Comparison of ENCODE assay signal across 19 cellular contexts in genomic region chr4:121988950-121989349, GRCh38. TPM values are rescaled to one million over a fixed set of nuclear protein-coding genes. Genes with fewer than 3 reads are reported as not detected.
DNase-seq lines count a peak whose midpoint lies in the region; ATAC-seq, FAIRE-seq and TF ChIP-seq lines count a peak whose summit lies in the region.
"Had no signal": no experiment of that assay in that cellular context is flagged by ENCODE, and none has a peak within 500 bp of the region (broad histone marks: within the 10 kb centered on the region; RNA-seq: fewer than 3 reads in every experiment).

No MANE protein-coding gene starts in this region.

- DNase-seq in K562 (ENCODE audit: extremely low read depth in 1 of 4, low spot score in 3 of 4) = no peak
- no peak for DNase-seq in foreskin keratinocyte
- DNase-seq in immature natural killer cell = no peak
- DNase-seq in pons (ENCODE audit: low spot score) = no peak
- no peak for DNase-seq in stimulated activated naive CD8-positive, alpha-beta T cell treated with anti-CD3 and anti-CD28 coated beads, Interleukin-15, amount 100 ng/mL, for 72 hours
- DNase-seq: C1 segment of cervical spinal cord; CD4-positive, alpha-beta memory T cell; DMS53; DMS79 treated with DMSO at 0.1 percent for 48 hours; GF-D8; HFFc6 had no signal

- H4K20me1 ChIP-seq in K562 (replicated peaks; ENCODE audit: control insufficient read depth, insufficient read depth, low read length) = no peaks in the 10 kb centered on the region

- no peak for TF ChIP-seq RAD21 in K562 (CRISPR knock-in tag; conservative IDR thresholded peaks at IDR 0.05 in 1 of 2, IDR thresholded peaks at IDR 0.05 in 1 of 2)

- no peaks in the 10 kb centered on the region for H3K9me1 ChIP-seq in K562 (ENCODE audit: control insufficient read depth, insufficient read depth, low read length)

- peak; percentile 58 for ATAC-seq in HG02610 (IDR thresholded peaks at IDR 0.05; ENCODE audit: unreplicated experiment)
- no peak for ATAC-seq in K562
- ATAC-seq in foreskin keratinocyte = peak; percentile 32
- ATAC-seq in stimulated activated naive CD8-positive, alpha-beta T cell treated with anti-CD3 and anti-CD28 coated beads, Interleukin-15, amount 100 ng/mL, for 72 hours = no peak

- TF ChIP-seq EP300 in K562 (IDR thresholded peaks at IDR 0.05; ENCODE audit: low read length) = no peak

- no peaks in the 10 kb centered on the region for H3K36me3 Mint-ChIP-seq in immature natural killer cell
- H3K36me3 Mint-ChIP-seq: CD4-positive, alpha-beta memory T cell had no signal

- H3K4me1 Mint-ChIP-seq in immature natural killer cell = no peaks in the 10 kb centered on the region
- H3K4me1 Mint-ChIP-seq in stimulated activated naive CD8-positive, alpha-beta T cell treated with anti-CD3 and anti-CD28 coated beads, Interleukin-15, amount 100 ng/mL, for 72 hours = peaks cover 6% of the 10 kb centered on the region
- H3K4me1 Mint-ChIP-seq: CD4-positive, alpha-beta memory T cell had no signal

- CTCF ChIA-PET in K562 (lab: Yijun Ruan, JAX; ENCODE audit: low intra/inter-chr PET ratio) = no interaction called here

- H2AFZ ChIP-seq in K562 (ENCODE audit: low read depth, low read length) = peak overlapping the region; percentile 45; the same call in 1 of the 2 replicates
- H2AFZ ChIP-seq: GM23248 had no signal

- no peak overlapping the region for H3K4me2 ChIP-seq in K562 (ENCODE audit: insufficient read depth, low read length)

- in situ Hi-C loops in K562 (cut with MboI) = no loop called here

- H3K4me3 ChIP-seq in K562 = no peak overlapping the region
- H3K4me3 ChIP-seq: GM23248, HAP-1 had no signal

- TF ChIP-seq POLR2A in K562 (conservative IDR thresholded peaks at IDR 0.05) = no peak

- no peak overlapping the region for H3K4me3 Mint-ChIP-seq in immature natural killer cell
- H3K4me3 Mint-ChIP-seq in stimulated activated naive CD8-positive, alpha-beta T cell treated with anti-CD3 and anti-CD28 coated beads, Interleukin-15, amount 100 ng/mL, for 72 hours = no peak overlapping the region
- H3K4me3 Mint-ChIP-seq: CD4-positive, alpha-beta memory T cell had no signal

- no peak overlapping the region for H3K27ac ChIP-seq in K562 (ENCODE audit: extremely low read depth, low read depth, low read length)
- H3K27ac ChIP-seq in foreskin keratinocyte = no peak overlapping the region
- H3K27ac ChIP-seq: GM23248 had no signal

- POLR2A ChIA-PET in K562 (lab: Yijun Ruan, JAX) = interaction anchor here (1.0 kb wide), 1 partner anchor 188 kb away, joined by 3 read pairs; the partner anchor contains the start of gene EXOSC9

- 6% methylated on average over 1 of the region's 1 CpG for WGBS in K562 (ENCODE audit: insufficient coverage, low coverage, missing lambda C conversion rate)

- FAIRE-seq in K562 (lab: Jason Lieb, UNC) = no peak
- FAIRE-seq: GM12892, GM19239, H54 had no signal

- BruUV-seq in K562 (replicated peaks; lab: Mats Ljungman, UMichigan) = no TSS peak

- H3K36me3 ChIP-seq in K562 (ENCODE audit: control insufficient read depth, insufficient read depth, low read length) = no peaks in the 10 kb centered on the region
- H3K36me3 ChIP-seq: HAP-1 had no signal

- intact Hi-C loops in K562 (cut with micrococcal nuclease) = no loop called here

- peaks cover 4 to 28% of the 10 kb centered on the region in 2 experiments; a peak in 3 of 5 replicates for H3K4me1 ChIP-seq in K562 (replicated peaks in 1 of 2; ENCODE audit: control insufficient read depth in 2 of 2, insufficient read depth in 2 of 2, low read length in 2 of 2)
- H3K4me1 ChIP-seq in foreskin keratinocyte = no peaks in the 10 kb centered on the region
- H3K4me1 ChIP-seq: HAP-1 had no signal

- TF ChIP-seq CTCF in K562 (IDR thresholded peaks at IDR 0.05 in 2 of 3, conservative IDR thresholded peaks at IDR 0.05 in 1 of 3; ENCODE audit: insufficient read depth in 2 of 3, low read depth in 1 of 3, low read length in 3 of 3) = no peak
- TF ChIP-seq CTCF in foreskin keratinocyte (conservative IDR thresholded peaks at IDR 0.05) = no peak

- H3K79me2 ChIP-seq in K562 (ENCODE audit: control insufficient read depth, insufficient read depth, low read length) = no peaks in the 10 kb centered on the region

- H3K9ac ChIP-seq in K562 (ENCODE audit: insufficient read depth in 1 of 2, low read depth in 2 of 2, low read length in 2 of 2) = no peak overlapping the region
- H3K9ac ChIP-seq: GM23248 had no signal

- H3K27me3 ChIP-seq in K562 (ENCODE audit: control insufficient read depth in 2 of 2, insufficient read depth in 2 of 2, low read length in 2 of 2) (no peaks in the 10 kb centered on the region), foreskin keratinocyte (peaks cover 6% of the 10 kb centered on the region)

- H3K27ac Mint-ChIP-seq in immature natural killer cell = no peak overlapping the region
- no peak overlapping the region for H3K27ac Mint-ChIP-seq in stimulated activated naive CD8-positive, alpha-beta T cell treated with anti-CD3 and anti-CD28 coated beads, Interleukin-15, amount 100 ng/mL, for 72 hours
- H3K27ac Mint-ChIP-seq: CD4-positive, alpha-beta memory T cell; HFFc6 had no signal

- H3K27me3 Mint-ChIP-seq in immature natural killer cell (ENCODE audit: low read depth in 3 of 3) = peaks cover 4 to 10% (median 6%) of the 10 kb centered on the region in 3 donors
- H3K27me3 Mint-ChIP-seq in stimulated activated naive CD8-positive, alpha-beta T cell treated with anti-CD3 and anti-CD28 coated beads, Interleukin-15, amount 100 ng/mL, for 72 hours = peaks cover 25% of the 10 kb centered on the region

- H3K9me3 ChIP-seq in K562 (replicated peaks; ENCODE audit: control insufficient read depth, insufficient read depth, low read depth, low read length) = no peaks in the 10 kb centered on the region
- H3K9me3 ChIP-seq: HAP-1 had no signal

- peaks cover 0 to 7% (median 0%) of the 10 kb centered on the region in 6 donors for H3K9me3 Mint-ChIP-seq in immature natural killer cell
- H3K9me3 Mint-ChIP-seq in stimulated activated naive CD8-positive, alpha-beta T cell treated with anti-CD3 and anti-CD28 coated beads, Interleukin-15, amount 100 ng/mL, for 72 hours = no peaks in the 10 kb centered on the region
- H3K9me3 Mint-ChIP-seq: CD4-positive, alpha-beta memory T cell; HFFc6 had no signal

TF ChIP-seq in K562, 482 proteins besides CTCF, POLR2A, EP300 and RAD21:
- TF ChIP-seq NFIX (CRISPR knock-in tag; IDR thresholded peaks at IDR 0.05; ENCODE audit: low read depth) = no peak
- no peak for TF ChIP-seq ZNF197 (CRISPR knock-in tag; IDR thresholded peaks at IDR 0.05; ENCODE audit: low read depth)
- TF ChIP-seq HLTF (IDR thresholded peaks at IDR 0.05) = no peak
- no peak for TF ChIP-seq HCFC1 (IDR thresholded peaks at IDR 0.05; ENCODE audit: low read depth, low read length)
- no peak for TF ChIP-seq SETDB1 (IDR thresholded peaks at IDR 0.05; ENCODE audit: low read length)
- no peak for TF ChIP-seq PRDM10 (IDR thresholded peaks at IDR 0.05; ENCODE audit: partially characterized antibody)
- no peak for TF ChIP-seq SRSF1 (IDR thresholded peaks at IDR 0.05; ENCODE audit: low read depth, low read length)
- TF ChIP-seq YBX1 (IDR thresholded peaks at IDR 0.05) = no peak

RNA-seq across cellular contexts. Expression of gene TRPC3, which starts 37.1 kb away (rescaled TPM):
- 1.2 and 1.4 TPM in 2 replicates for total RNA-seq in K562 (2011; cell fraction: chromatin; rRNA removed; ENCODE audit: low replicate concordance)
- total RNA-seq in K562 (2011; cell fraction: nucleolus; rRNA removed) = 0.33 and 0.79 TPM in 2 replicates
- 0.69 and 0.95 TPM in 2 replicates for total RNA-seq in K562 (2011; cell fraction: nucleoplasm; rRNA removed)
- total RNA-seq in K562 (2014; rRNA removed) (0.24 and 0.27 TPM in 2 replicates), K562 (2014; rRNA removed; fragmentation: Illumina TruSeq; extraction: Trizol) (0.07 and 0.19 TPM in 2 replicates), K562 (2015; rRNA removed; fragmentation: Illumina TruSeq; extraction: Trizol) (0.11 TPM in 1 of 2 replicates, not detected in the other), K562 (2021) (0.13 and 0.20 TPM in 2 replicates), foreskin keratinocyte (not detected in 2 replicates)
- polyA plus RNA-seq in K562 (2011; rRNA removed) (0.16 and 0.17 TPM in 2 replicates), K562 (2014; fragmentation: Illumina TruSeq; extraction: Trizol) (0.18 TPM in 2 replicates), K562 (2014; fragmentation: Nextera tagmentation; extraction: Ambion mirVana) (under 1 TPM; 0.01 TPM), K562 (2014; rRNA removed) (0.04 and 0.09 TPM in 2 replicates), foreskin keratinocyte (not detected in 2 replicates), immature natural killer cell (under 1 TPM in 2 of 3 donors, not detected in 1; 0.08 to 0.15 TPM)
- 0.09 and 0.13 TPM in 2 replicates for polyA plus RNA-seq in K562 (2011; cell fraction: cytosol; rRNA removed)
- polyA plus RNA-seq in K562 (2011; cell fraction: nucleus; rRNA removed) = 0.21 and 0.43 TPM in 2 replicates
- 0.04 and 0.05 TPM in 2 replicates for polyA plus RNA-seq in K562 (2012)
- 0.15 and 0.28 TPM in 2 replicates for polyA minus RNA-seq in K562 (2011; rRNA and poly(A)+ RNA removed)
- polyA minus RNA-seq in K562 (2011; cell fraction: cytosol; rRNA and poly(A)+ RNA removed) = not detected in 2 replicates
- 0.89 and 1.1 TPM in 2 replicates for polyA minus RNA-seq in K562 (2011; cell fraction: nucleus; rRNA and poly(A)+ RNA removed)
- total RNA-seq: Calu3; CD4-positive, alpha-beta memory T cell; G401; HFFc6 had no signal
- polyA plus RNA-seq: CD4-positive, alpha-beta memory T cell; GM23248 had no signal

Comparison
In these comparisons a context has a peak if more than half of its experiments do, and no peak if none do; other contexts are left out.
1. ATAC-seq: peak in HG02610 (single experiment) and foreskin keratinocyte (single experiment); none in K562 (single experiment) and stimulated activated naive CD8-positive, alpha-beta T cell treated with anti-CD3 and anti-CD28 coated beads, Interleukin-15, amount 100 ng/mL, for 72 hours (single experiment).